In genomic region chr5:131151216-131151615, GRCh38 we compare ENCODE assay signal across 19 cellular contexts.
"Had no signal": no experiment of that assay in that cellular context is flagged by ENCODE, and none has a peak within 500 bp of the region (broad histone marks: within the 10 kb centered on the region; RNA-seq: fewer than 3 reads in every experiment).

No MANE protein-coding gene starts in this region.

- ATAC-seq: Panc1, PC-3, Right ventricle myocardium inferior, SK-N-SH treated with all-trans-retinoic acid at 6 μM for 48 hours had no signal

- H3K9me3 ChIP-seq: SJCRH30 had no signal

- H3K4me3 ChIP-seq: SJCRH30 had no signal

- H3K27ac ChIP-seq: SJCRH30 had no signal

- H3K27me3 Mint-ChIP-seq: IgD-negative memory B cell had no signal

- H3K27me3 ChIP-seq: SJCRH30 had no signal

- H3K36me3 ChIP-seq: SJCRH30 had no signal

- DNase-seq: KBM-7, MV-4-11, NCI-H1048, NCI-H1694 treated with DMSO at 0.1 percent for 48 hours, NCI-H1930, NCI-H2081, NCI-H2107, NCI-H2227 treated with DMSO at 0.1 percent for 48 hours, NCI-H446, NCI-H510A, NCI-H524 treated with DMSO at 0.1 percent for 48 hours, NCI-H774, PC-3, SHP77 treated with DMSO at 0.1 percent for 48 hours, SJCRH30 had no signal

- H3K4me3 Mint-ChIP-seq: IgD-negative memory B cell had no signal

- H3K4me1 ChIP-seq: SJCRH30 had no signal

- H3K27ac Mint-ChIP-seq: IgD-negative memory B cell had no signal

- H3K9me3 Mint-ChIP-seq: IgD-negative memory B cell had no signal
